8 cellular contexts compared by ENCODE assay signal in the genomic region with DNA sequence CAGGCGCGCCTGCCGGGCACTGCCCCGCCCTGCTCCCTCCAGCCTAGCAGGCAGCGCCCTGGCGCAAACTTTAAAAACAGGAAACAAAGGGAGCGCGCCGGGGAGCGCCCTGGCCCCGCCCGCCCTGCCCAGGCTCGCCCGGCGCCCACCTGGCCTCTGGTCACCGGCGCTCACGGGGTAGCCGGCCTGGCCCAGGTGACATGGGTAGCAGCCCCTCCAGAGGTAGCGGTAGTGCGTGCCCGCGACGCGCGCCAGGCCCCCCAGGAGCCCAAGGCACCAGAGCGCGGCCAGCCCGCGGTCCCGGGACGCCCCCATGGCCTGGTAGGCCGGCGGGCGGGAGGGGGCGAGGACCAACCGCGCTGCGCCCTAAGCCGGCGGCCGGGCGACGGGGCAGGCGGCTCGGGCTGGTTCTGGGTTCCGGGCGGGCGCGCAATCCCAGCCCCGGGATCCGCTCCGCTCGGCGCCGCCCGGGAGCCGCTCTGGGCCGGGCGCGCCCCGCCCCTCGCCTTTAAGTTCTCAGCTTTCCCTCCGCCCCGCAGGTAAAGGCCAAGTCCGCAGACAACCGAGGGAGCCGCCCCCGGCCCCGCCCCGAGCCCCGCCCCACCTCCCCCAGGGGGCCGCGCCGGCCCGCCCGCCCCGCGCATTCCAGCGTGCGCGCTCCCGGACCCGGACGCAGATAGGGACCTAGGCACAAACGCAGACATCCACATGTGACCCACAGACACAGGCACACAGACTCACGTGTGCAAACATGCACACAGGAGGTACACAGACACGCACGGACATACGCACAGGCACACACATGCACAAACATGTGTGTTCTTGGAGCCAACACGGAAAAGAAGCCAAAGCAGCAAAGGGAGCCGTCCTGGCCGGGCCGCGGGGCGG.
A peak's percentile ranks its signal among the peaks of the same experiment; 100 is the strongest.
DNase-seq lines count a peak whose midpoint lies in the region; ATAC-seq and TF ChIP-seq lines count a peak whose summit lies in the region.

No MANE protein-coding gene starts in this region.

- no peaks in the 10 kb centered on the region for H3K27me3 ChIP-seq in muscle layer of duodenum (ENCODE audit: low read depth, low read length)

- TF ChIP-seq CTCF in epithelial cell of esophagus (IDR thresholded peaks at IDR 0.05; ENCODE audit: insufficient read depth, low read depth, low read length, missing control alignments) = no peak

- H3K27ac ChIP-seq in muscle layer of duodenum (ENCODE audit: low read length) = no peak overlapping the region

- H3K4me1 ChIP-seq in muscle layer of duodenum (ENCODE audit: control insufficient read depth in 1 of 2, insufficient read depth in 2 of 2, low read length in 2 of 2) = peaks cover 9 to 16% of the 10 kb centered on the region in 2 donors

- no peaks in the 10 kb centered on the region for H3K36me3 ChIP-seq in muscle layer of duodenum (ENCODE audit: control insufficient read depth in 1 of 2, insufficient read depth in 2 of 2, low read length in 2 of 2)

- ATAC-seq in GM19328 (IDR thresholded peaks at IDR 0.05; ENCODE audit: unreplicated experiment) = no peak

- no peaks in the 10 kb centered on the region for H3K9me3 ChIP-seq in muscle layer of duodenum (ENCODE audit: control insufficient read depth in 1 of 2, low read length in 2 of 2)

- DNase-seq in ELF-1 (ENCODE audit: low read depth, low spot score) (peak; percentile 77), NCI-H510A treated with DMSO at 0.1 percent for 48 hours (lab: John Stamatoyannopoulos, UW) (peak; percentile 68), epithelial cell of esophagus (ENCODE audit: low read depth) (peak; percentile 83), GF-D8 (lab: John Stamatoyannopoulos, UW) (no peak)
- peak; percentile 40 for DNase-seq in activated CD8-positive, alpha-beta memory T cell treated with anti-CD3 and anti-CD28 coated beads, Interleukin-2, amount 50 U/mL, for 24 hours (ENCODE audit: extremely low read depth)
- DNase-seq in stimulated activated CD8-positive, alpha-beta memory T cell treated with anti-CD3 and anti-CD28 coated beads, Interleukin-4, amount 100 ng/mL, for 4 hours (ENCODE audit: low read depth in 2 of 2, low spot score in 1 of 2) = peak; percentile 27 to 52

- H3K4me3 ChIP-seq in epithelial cell of esophagus (ENCODE audit: low read length) = peak overlapping the region; percentile 50
- H3K4me3 ChIP-seq in muscle layer of duodenum (ENCODE audit: low read depth in 1 of 2, low read length in 2 of 2) = peak overlapping the region; percentile 66 to 73
